In genomic region chr21:34835526-34835925, GRCh38 we compare ENCODE assay signal across 8 cellular contexts.
DNase-seq lines count a peak whose midpoint lies in the region; ATAC-seq and TF ChIP-seq lines count a peak whose summit lies in the region.

No MANE protein-coding gene starts in this region.

- H3K4me1 Mint-ChIP-seq in activated CD8-positive, alpha-beta memory T cell treated with anti-CD3 and anti-CD28 coated beads, Interleukin-2, amount 10 ng/mL, durations not matched to agents 7 days and 5 days = peaks cover 40% of the 10 kb centered on the region

- CTCF ChIA-PET in activated CD8-positive, alpha-beta memory T cell treated with anti-CD3 and anti-CD28 coated beads, Interleukin-2, amount 10 ng/mL, durations not matched to agents 7 days and 5 days (lab: Charles Lee) = interaction anchor here (1.1 kb wide), 1 partner anchor 16 kb away, joined by 3 read pairs; no protein-coding TSS in a partner anchor

- H3K27ac ChIP-seq in RWPE2 (ENCODE audit: poor library complexity, severe bottlenecking) (peak overlapping the region; percentile 75), thoracic aorta (peak overlapping the region; percentile 5 to 14)

- peaks cover 96% of the 10 kb centered on the region for H3K36me3 ChIP-seq in RWPE2 (ENCODE audit: low read depth)
- no peaks in the 10 kb centered on the region for H3K36me3 ChIP-seq in thoracic aorta

- no peak overlapping the region for H3K4me3 Mint-ChIP-seq in activated CD8-positive, alpha-beta memory T cell treated with anti-CD3 and anti-CD28 coated beads, Interleukin-2, amount 10 ng/mL, durations not matched to agents 7 days and 5 days

- ATAC-seq in activated CD8-positive, alpha-beta memory T cell treated with anti-CD3 and anti-CD28 coated beads, Interleukin-2, amount 10 ng/mL, durations not matched to agents 7 days and 5 days = no peak
- ATAC-seq in RWPE2 (ENCODE audit: low read depth) = no peak
- no peak for ATAC-seq in thoracic aorta (ENCODE audit: insufficient number of reproducible peaks, low FRiP score, low read depth)
- ATAC-seq in HG02642 (IDR thresholded peaks at IDR 0.05; ENCODE audit: poor library complexity, unreplicated experiment) = no peak

- no peak for TF ChIP-seq CTCF in RWPE2 (IDR thresholded peaks at IDR 0.05; ENCODE audit: poor library complexity, severe bottlenecking)
- TF ChIP-seq CTCF in foreskin fibroblast (IDR thresholded peaks at IDR 0.05; ENCODE audit: low read depth, low read length) = no peak
- no peak for TF ChIP-seq CTCF in thoracic aorta (IDR thresholded peaks at IDR 0.05)

- peak overlapping the region; percentile 68 for H3K27ac Mint-ChIP-seq in activated CD8-positive, alpha-beta memory T cell treated with anti-CD3 and anti-CD28 coated beads, Interleukin-2, amount 10 ng/mL, durations not matched to agents 7 days and 5 days

- DNase-seq in activated CD8-positive, alpha-beta memory T cell treated with anti-CD3 and anti-CD28 coated beads, Interleukin-2, amount 10 ng/mL, durations not matched to agents 7 days and 5 days = no peak
- no peak for DNase-seq in activated CD8-positive, alpha-beta memory T cell treated with anti-CD3 and anti-CD28 coated beads for 24 hours
- DNase-seq in RWPE2 (ENCODE audit: low spot score) (no peak), foreskin fibroblast (peak; percentile 88 to 93), thoracic aorta (ENCODE audit: low spot score) (no peak), occipital lobe (lab: John Stamatoyannopoulos, UW) (no peak), NCI-H1417 treated with DMSO at 0.1 percent for 48 hours (lab: John Stamatoyannopoulos, UW) (no peak)

- no peaks in the 10 kb centered on the region for H3K27me3 Mint-ChIP-seq in activated CD8-positive, alpha-beta memory T cell treated with anti-CD3 and anti-CD28 coated beads, Interleukin-2, amount 10 ng/mL, durations not matched to agents 7 days and 5 days

- H3K36me3 Mint-ChIP-seq in activated CD8-positive, alpha-beta memory T cell treated with anti-CD3 and anti-CD28 coated beads, Interleukin-2, amount 10 ng/mL, durations not matched to agents 7 days and 5 days = peaks cover 47% of the 10 kb centered on the region

- H3K4me1 ChIP-seq in RWPE2 (ENCODE audit: insufficient read depth, poor library complexity, severe bottlenecking) (peaks cover 36% of the 10 kb centered on the region), thoracic aorta (ENCODE audit: control insufficient read depth in 1 of 2, low read depth in 2 of 2) (peaks cover 5 to 26% of the 10 kb centered on the region in 2 donors)

- no peaks in the 10 kb centered on the region for H3K27me3 ChIP-seq in RWPE2 (ENCODE audit: insufficient read depth, poor library complexity, severe bottlenecking)
- H3K27me3 ChIP-seq in thoracic aorta (replicated peaks; ENCODE audit: insufficient read depth) = no peaks in the 10 kb centered on the region

- H3K9me3 ChIP-seq in RWPE2 (ENCODE audit: severe bottlenecking) (no peaks in the 10 kb centered on the region), thoracic aorta (no peaks in the 10 kb centered on the region)

- H3K4me3 ChIP-seq in RWPE2 (ENCODE audit: severe bottlenecking) = no peak overlapping the region
- no peak overlapping the region for H3K4me3 ChIP-seq in foreskin fibroblast (ENCODE audit: low read depth in 1 of 2, low read length in 2 of 2)
- no peak overlapping the region for H3K4me3 ChIP-seq in thoracic aorta

- H3K9me3 Mint-ChIP-seq in activated CD8-positive, alpha-beta memory T cell treated with anti-CD3 and anti-CD28 coated beads, Interleukin-2, amount 10 ng/mL, durations not matched to agents 7 days and 5 days (ENCODE audit: low read depth) = no peaks in the 10 kb centered on the region

Comparison
In these comparisons a context has a peak if more than half of its experiments do, and no peak if none do; other contexts are left out.
1. DNase-seq: peak in foreskin fibroblast (2 of 2); none in activated CD8-positive, alpha-beta memory T cell treated with anti-CD3 and anti-CD28 coated beads, Interleukin-2, amount 10 ng/mL, durations not matched to agents 7 days and 5 days (single experiment), activated CD8-positive, alpha-beta memory T cell treated with anti-CD3 and anti-CD28 coated beads for 24 hours (single experiment), RWPE2 (single experiment), thoracic aorta (single experiment), occipital lobe (single experiment) and NCI-H1417 treated with DMSO at 0.1 percent for 48 hours (single experiment).